ENCODE assay signal across 8 cellular contexts in the genomic region with DNA sequence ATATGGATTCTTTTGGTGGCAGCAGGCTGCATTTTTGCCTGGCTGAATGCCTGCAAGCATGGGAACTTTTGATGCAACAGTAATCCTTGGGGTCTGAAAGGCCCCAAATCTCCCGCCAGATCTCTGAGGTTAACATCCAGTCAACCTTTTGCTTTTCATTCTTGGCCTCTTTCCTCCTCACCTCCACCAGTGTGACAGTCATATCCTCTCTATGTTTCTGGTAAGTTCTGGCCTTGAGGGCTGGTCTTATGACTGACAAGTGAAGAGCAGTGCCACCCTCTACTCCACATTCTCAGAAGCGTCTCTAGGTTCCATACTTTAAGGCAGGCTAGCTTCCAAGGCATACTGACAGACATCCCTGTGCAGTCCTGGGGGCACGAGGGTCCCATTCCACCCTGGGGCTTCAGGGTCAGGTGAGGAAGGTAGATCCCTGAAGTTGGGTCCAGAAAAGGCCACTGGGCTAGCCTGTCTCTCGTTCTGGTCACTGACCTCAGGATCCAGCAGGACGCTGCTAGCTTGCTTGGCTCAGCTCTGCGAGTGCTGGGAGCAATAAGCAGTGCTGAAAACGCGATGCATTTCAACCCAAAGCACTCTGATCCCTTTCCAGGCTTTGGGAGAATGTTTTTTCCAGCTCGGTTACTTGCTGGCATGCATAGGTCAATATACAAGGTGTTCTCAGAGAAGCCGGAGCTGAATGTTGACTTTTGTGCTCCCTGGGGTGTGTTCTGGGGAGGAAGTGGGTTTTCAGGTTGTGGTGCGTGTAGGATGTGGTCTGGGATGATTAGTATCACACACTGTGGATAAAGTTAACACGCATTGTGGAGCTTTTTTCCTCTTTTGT.
DNase-seq lines count a peak whose midpoint lies in the region; ATAC-seq and TF ChIP-seq lines count a peak whose summit lies in the region.

No MANE protein-coding gene starts in this region.

- H3K9me3 ChIP-seq in MM.1S (replicated peaks; ENCODE audit: insufficient read depth, low read length): no peaks in the 10 kb centered on the region

- no peaks in the 10 kb centered on the region for H3K27me3 ChIP-seq in MM.1S (replicated peaks; ENCODE audit: insufficient read depth, low read length)

- H3K9me2 ChIP-seq in MM.1S (replicated peaks; ENCODE audit: insufficient read depth, low read length): no peaks in the 10 kb centered on the region

- H3K36me3 Mint-ChIP-seq in activated T-cell treated with anti-CD3 and anti-CD28 coated beads, Interleukin-2, amount 50 U/mL, for 72 hours (ENCODE audit: insufficient read depth in 2 of 2): peaks cover 3 to 7% of the 10 kb centered on the region in 2 donors
- peaks cover 8% of the 10 kb centered on the region for H3K36me3 Mint-ChIP-seq in stimulated activated memory B cell treated with anti-CD40 and anti-IgM and Interleukin-4, amounts not matched to agents 10 μg/mL and 1 μg/mL and 100 μg/mL, for 72 hours

- no peaks in the 10 kb centered on the region for H3K9me3 Mint-ChIP-seq in activated T-cell treated with anti-CD3 and anti-CD28 coated beads, Interleukin-2, amount 50 U/mL, for 72 hours
- no peaks in the 10 kb centered on the region for H3K9me3 Mint-ChIP-seq in stimulated activated memory B cell treated with anti-CD40 and anti-IgM and Interleukin-4, amounts not matched to agents 10 μg/mL and 1 μg/mL and 100 μg/mL, for 72 hours

- peak; percentile 59 for ATAC-seq in GM19351 (IDR thresholded peaks at IDR 0.05; ENCODE audit: unreplicated experiment)
- ATAC-seq in activated T-cell treated with anti-CD3 and anti-CD28 coated beads, Interleukin-2, amount 50 U/mL, for 72 hours (replicated peaks in 1 of 2): peak; percentile 94 to 95
- peak; percentile 81 for ATAC-seq in stimulated activated memory B cell treated with anti-CD40 and anti-IgM and Interleukin-4, amounts not matched to agents 10 μg/mL and 1 μg/mL and 100 μg/mL, for 72 hours

- H2AFZ ChIP-seq in MM.1S (ENCODE audit: low read length): no peak overlapping the region

- DNase-seq in NOMO-1 treated with DMSO at 0.1 percent for 48 hours (lab: John Stamatoyannopoulos, UW; ENCODE audit: unreplicated experiment) (peak; percentile 56), left kidney (ENCODE audit: low read depth, low spot score) (peak; percentile 84), HUDEP-2 (lab: John Stamatoyannopoulos, UW; ENCODE audit: unreplicated experiment in 76 of 76) (no peak), MM.1S (no peak), lower leg skin (ENCODE audit: low spot score in 2 of 2) (no peak)
- peak; percentile 79 to 80 for DNase-seq in activated T-cell treated with anti-CD3 and anti-CD28 coated beads, Interleukin-2, amount 50 U/mL, for 72 hours

- H3K4me2 ChIP-seq in MM.1S (ENCODE audit: low read depth, low read length): no peak overlapping the region

- peaks cover 93% of the 10 kb centered on the region for H3K4me1 Mint-ChIP-seq in activated T-cell treated with anti-CD3 and anti-CD28 coated beads, Interleukin-2, amount 50 U/mL, for 72 hours (ENCODE audit: low read depth)
- H3K4me1 Mint-ChIP-seq in stimulated activated memory B cell treated with anti-CD40 and anti-IgM and Interleukin-4, amounts not matched to agents 10 μg/mL and 1 μg/mL and 100 μg/mL, for 72 hours: peaks cover 76% of the 10 kb centered on the region

- intact Hi-C loops in lower leg skin (cut with DNase I; ENCODE audit: low total_unique reads): no loop called here

- H3K79me2 ChIP-seq in MM.1S (ENCODE audit: low read length): no peaks in the 10 kb centered on the region

- WGBS in lower leg skin, 2 donors: 55% methylated on average over 11 to 12 of the region's 12 CpGs

- H3K4me1 ChIP-seq in MM.1S (ENCODE audit: low read length): no peaks in the 10 kb centered on the region

- no peak overlapping the region for H3K4me3 ChIP-seq in MM.1S (ENCODE audit: low read length)
- H3K4me3 ChIP-seq in lower leg skin (ENCODE audit: low read depth, poor library complexity, severe bottlenecking): no peak overlapping the region

- TF ChIP-seq CTCF in MM.1S (IDR thresholded peaks at IDR 0.05; ENCODE audit: low read length) (no peak), lower leg skin (IDR thresholded peaks at IDR 0.05) (no peak)

- no peaks in the 10 kb centered on the region for H3K36me3 ChIP-seq in MM.1S (replicated peaks; ENCODE audit: insufficient read depth, low read length)

- no peaks in the 10 kb centered on the region for H3K27me3 Mint-ChIP-seq in activated T-cell treated with anti-CD3 and anti-CD28 coated beads, Interleukin-2, amount 50 U/mL, for 72 hours (ENCODE audit: low read depth)
- no peaks in the 10 kb centered on the region for H3K27me3 Mint-ChIP-seq in stimulated activated memory B cell treated with anti-CD40 and anti-IgM and Interleukin-4, amounts not matched to agents 10 μg/mL and 1 μg/mL and 100 μg/mL, for 72 hours

- no peak overlapping the region for H3K27ac ChIP-seq in MM.1S (ENCODE audit: low read length)

- H3K27ac Mint-ChIP-seq in activated T-cell treated with anti-CD3 and anti-CD28 coated beads, Interleukin-2, amount 50 U/mL, for 72 hours: peak overlapping the region; percentile 90
- H3K27ac Mint-ChIP-seq in stimulated activated memory B cell treated with anti-CD40 and anti-IgM and Interleukin-4, amounts not matched to agents 10 μg/mL and 1 μg/mL and 100 μg/mL, for 72 hours: peak overlapping the region; percentile 28

- H4K20me1 ChIP-seq in MM.1S (ENCODE audit: insufficient read depth, low read length): no peaks in the 10 kb centered on the region

- no peaks in the 10 kb centered on the region for H3F3A ChIP-seq in MM.1S (ENCODE audit: insufficient read depth, low read length)

- TF ChIP-seq POLR2A in lower leg skin (IDR thresholded peaks at IDR 0.05): no peak

- no peak overlapping the region for H3K9ac ChIP-seq in MM.1S (ENCODE audit: low read length)

- H3K4me3 Mint-ChIP-seq in activated T-cell treated with anti-CD3 and anti-CD28 coated beads, Interleukin-2, amount 50 U/mL, for 72 hours: peak overlapping the region; percentile 80 to 88
- no peak overlapping the region for H3K4me3 Mint-ChIP-seq in stimulated activated memory B cell treated with anti-CD40 and anti-IgM and Interleukin-4, amounts not matched to agents 10 μg/mL and 1 μg/mL and 100 μg/mL, for 72 hours

Comparison
In these comparisons a context has a peak if more than half of its experiments do, and no peak if none do; other contexts are left out.
1. DNase-seq: peak in NOMO-1 treated with DMSO at 0.1 percent for 48 hours (single experiment), activated T-cell treated with anti-CD3 and anti-CD28 coated beads, Interleukin-2, amount 50 U/mL, for 72 hours (2 of 2) and left kidney (single experiment); none in HUDEP-2 (0 of 76), MM.1S (single experiment) and lower leg skin (0 of 2).
2. Peak in every context shown above with its lines, with median percentiles within 50 percentile points of each other: ATAC-seq.